8 cellular contexts compared by ENCODE assay signal in genomic region chr19:3358919-3359849, GRCh38. TPM values are rescaled to one million over a fixed set of nuclear protein-coding genes. Genes with fewer than 3 reads are reported as not detected.
DNase-seq lines count a peak whose midpoint lies in the region; ATAC-seq and TF ChIP-seq lines count a peak whose summit lies in the region.

No MANE protein-coding gene starts in this region.

- no peaks in the 10 kb centered on the region for H3K36me3 ChIP-seq in esophagus (ENCODE audit: control insufficient read depth in 2 of 2, insufficient read depth in 2 of 2, low read length in 1 of 2)

- peaks cover 3 to 17% of the 10 kb centered on the region in 2 donors for H3K4me1 ChIP-seq in esophagus (ENCODE audit: control insufficient read depth in 2 of 2, insufficient read depth in 2 of 2, low read length in 1 of 2)

- no peaks in the 10 kb centered on the region for H3K27me3 ChIP-seq in esophagus (ENCODE audit: control insufficient read depth in 1 of 2, insufficient read depth in 2 of 2, low read length in 2 of 2)

- peak; percentile 50 to 70 (median 65) for ATAC-seq in natural killer cell

- TF ChIP-seq CTCF in natural killer cell (IDR thresholded peaks at IDR 0.05), result no peak

- no peaks in the 10 kb centered on the region for H3K27me3 Mint-ChIP-seq in natural killer cell (ENCODE audit: low read depth in 2 of 2)

- H3K27ac Mint-ChIP-seq in natural killer cell, result peak overlapping the region; percentile 73 to 92

- WGBS in esophagus, 2 donors, result 0 to 1% methylated on average over 55 to 120 of the region's 126 CpGs

- H3K4me3 ChIP-seq in esophagus (ENCODE audit: low read depth in 1 of 2, low read length in 2 of 2), result peak overlapping the region; percentile 53 to 96

- H3K9me3 ChIP-seq in esophagus (ENCODE audit: control insufficient read depth in 2 of 2, insufficient read depth in 1 of 2, low read depth in 1 of 2, low read length in 1 of 2), result no peaks in the 10 kb centered on the region

- H3K27ac ChIP-seq in esophagus (ENCODE audit: low read depth in 2 of 2, low read length in 1 of 2), result peak overlapping the region; percentile 93 to 97
- H3K27ac ChIP-seq in substantia nigra (ENCODE audit: low read depth, low read length, poor library complexity, severe bottlenecking), result peak overlapping the region; percentile 96

- DNase-seq in NCI-H1105 treated with DMSO at 0.1 percent for 48 hours (lab: John Stamatoyannopoulos, UW) (peak; percentile 14), NCI-H1105 (lab: John Stamatoyannopoulos, UW) (no peak), MV-4-11 (lab: John Stamatoyannopoulos, UW) (peak; percentile 37), activated T-cell treated with anti-CD3 and anti-CD28 coated beads for 4 hours (peak; percentile 69), natural killer cell (peak; percentile 68), substantia nigra (lab: John Stamatoyannopoulos, UW) (peak in 43 of 49 donors; percentile 16 to 86 (median 57))
- DNase-seq in NK-92 treated with Interleukin-12 subunit alpha and Interleukin-12 subunit beta, amount 100 ng/mL, for 24 hours (lab: John Stamatoyannopoulos, UW), result no peak

- H3K36me3 Mint-ChIP-seq in natural killer cell, result no peaks in the 10 kb centered on the region

- intact Hi-C loops in natural killer cell (cut with micrococcal nuclease), result no loop called here

- H3K4me1 Mint-ChIP-seq in natural killer cell, result peaks cover 29 to 46% of the 10 kb centered on the region in 2 donors

- H3K4me3 Mint-ChIP-seq in natural killer cell, result peak overlapping the region; percentile 92

- no peaks in the 10 kb centered on the region for H3K9me3 Mint-ChIP-seq in natural killer cell

RNA-seq across cellular contexts. Expression of gene NFIC, which starts 7.2 kb away (rescaled TPM):
- 10 to 100 TPM; 15.4 to 48.1 TPM for polyA plus RNA-seq in esophagus
- 10 to 100 TPM; 18.5 to 22.2 (median 20.6) TPM for total RNA-seq in natural killer cell

Comparison
In these comparisons a context has a peak if more than half of its experiments do, and no peak if none do; other contexts are left out.
1. DNase-seq: peak in NCI-H1105 treated with DMSO at 0.1 percent for 48 hours (single experiment), MV-4-11 (single experiment), activated T-cell treated with anti-CD3 and anti-CD28 coated beads for 4 hours (single experiment), natural killer cell (single experiment) and substantia nigra (43 of 49); none in NCI-H1105 (single experiment) and NK-92 treated with Interleukin-12 subunit alpha and Interleukin-12 subunit beta, amount 100 ng/mL, for 24 hours (single experiment).